2 cellular contexts compared by ENCODE assay signal in the genomic region with DNA sequence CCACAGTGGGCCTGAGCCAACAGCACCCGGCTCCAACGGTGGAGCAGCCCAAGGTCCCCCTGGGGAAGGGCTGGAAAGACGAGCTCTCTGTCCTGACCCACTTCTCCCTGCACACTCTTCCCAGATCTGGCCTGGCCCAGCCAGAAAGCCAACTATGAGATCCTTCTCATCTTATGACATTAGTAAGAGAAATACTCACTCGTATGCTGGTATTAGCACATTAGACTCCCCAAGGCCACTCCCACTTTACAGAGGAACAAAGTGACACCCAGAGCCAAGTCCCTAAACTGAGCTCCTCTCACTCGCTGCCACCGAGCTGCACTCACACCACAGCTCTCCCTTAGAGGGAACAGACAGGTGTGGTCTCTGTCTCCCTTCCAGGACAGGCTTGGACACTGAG.
TF ChIP-seq lines count a peak whose summit lies in the region.

No MANE protein-coding gene starts in this region.

TF ChIP-seq in H1, 55 proteins besides CTCF, POLR2A, EP300 and RAD21:
- TF ChIP-seq YY1 (IDR thresholded peaks at IDR 0.05; ENCODE audit: low read depth, low read length): no peak
- TF ChIP-seq CHD2 (IDR thresholded peaks at IDR 0.05; ENCODE audit: low read length): no peak
- TF ChIP-seq PHF8 (conservative IDR thresholded peaks at IDR 0.05; ENCODE audit: low read depth, low read length): no peak
- no peak for TF ChIP-seq SIRT6 (IDR thresholded peaks at IDR 0.05; ENCODE audit: low read length)
- TF ChIP-seq POU5F1 (IDR thresholded peaks at IDR 0.05; ENCODE audit: low read depth, low read length): no peak
- TF ChIP-seq, protein P1, sequence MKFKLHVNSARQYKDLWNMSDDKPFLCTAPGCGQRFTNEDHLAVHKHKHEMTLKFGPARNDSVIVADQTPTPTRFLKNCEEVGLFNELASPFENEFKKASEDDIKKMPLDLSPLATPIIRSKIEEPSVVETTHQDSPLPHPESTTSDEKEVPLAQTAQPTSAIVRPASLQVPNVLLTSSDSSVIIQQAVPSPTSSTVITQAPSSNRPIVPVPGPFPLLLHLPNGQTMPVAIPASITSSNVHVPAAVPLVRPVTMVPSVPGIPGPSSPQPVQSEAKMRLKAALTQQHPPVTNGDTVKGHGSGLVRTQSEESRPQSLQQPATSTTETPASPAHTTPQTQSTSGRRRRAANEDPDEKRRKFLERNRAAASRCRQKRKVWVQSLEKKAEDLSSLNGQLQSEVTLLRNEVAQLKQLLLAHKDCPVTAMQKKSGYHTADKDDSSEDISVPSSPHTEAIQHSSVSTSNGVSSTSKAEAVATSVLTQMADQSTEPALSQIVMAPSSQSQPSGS (IDR thresholded peaks at IDR 0.05; ENCODE audit: low read length): no peak
- TF ChIP-seq, protein P2, sequence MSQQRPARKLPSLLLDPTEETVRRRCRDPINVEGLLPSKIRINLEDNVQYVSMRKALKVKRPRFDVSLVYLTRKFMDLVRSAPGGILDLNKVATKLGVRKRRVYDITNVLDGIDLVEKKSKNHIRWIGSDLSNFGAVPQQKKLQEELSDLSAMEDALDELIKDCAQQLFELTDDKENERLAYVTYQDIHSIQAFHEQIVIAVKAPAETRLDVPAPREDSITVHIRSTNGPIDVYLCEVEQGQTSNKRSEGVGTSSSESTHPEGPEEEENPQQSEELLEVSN (IDR thresholded peaks at IDR 0.05): no peak
- no peak for TF ChIP-seq GTF2F1 (IDR thresholded peaks at IDR 0.05; ENCODE audit: borderline replicate concordance, low read depth, low read length)
TF ChIP-seq in H1: peak in this region for 0.

TF ChIP-seq in HepG2, 621 proteins besides CTCF, POLR2A, EP300 and RAD21:
- TF ChIP-seq, protein P3, sequence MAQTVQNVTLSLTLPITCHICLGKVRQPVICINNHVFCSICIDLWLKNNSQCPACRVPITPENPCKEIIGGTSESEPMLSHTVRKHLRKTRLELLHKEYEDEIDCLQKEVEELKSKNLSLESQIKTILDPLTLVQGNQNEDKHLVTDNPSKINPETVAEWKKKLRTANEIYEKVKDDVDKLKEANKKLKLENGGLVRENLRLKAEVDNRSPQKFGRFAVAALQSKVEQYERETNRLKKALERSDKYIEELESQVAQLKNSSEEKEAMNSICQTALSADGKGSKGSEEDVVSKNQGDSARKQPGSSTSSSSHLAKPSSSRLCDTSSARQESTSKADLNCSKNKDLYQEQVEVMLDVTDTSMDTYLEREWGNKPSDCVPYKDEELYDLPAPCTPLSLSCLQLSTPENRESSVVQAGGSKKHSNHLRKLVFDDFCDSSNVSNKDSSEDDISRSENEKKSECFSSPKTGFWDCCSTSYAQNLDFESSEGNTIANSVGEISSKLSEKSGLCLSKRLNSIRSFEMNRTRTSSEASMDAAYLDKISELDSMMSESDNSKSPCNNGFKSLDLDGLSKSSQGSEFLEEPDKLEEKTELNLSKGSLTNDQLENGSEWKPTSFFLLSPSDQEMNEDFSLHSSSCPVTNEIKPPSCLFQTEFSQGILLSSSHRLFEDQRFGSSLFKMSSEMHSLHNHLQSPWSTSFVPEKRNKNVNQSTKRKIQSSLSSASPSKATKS (CRISPR knock-in tag; IDR thresholded peaks at IDR 0.05): no peak
- TF ChIP-seq TOE1 (CRISPR knock-in tag; IDR thresholded peaks at IDR 0.05): no peak
- no peak for TF ChIP-seq ZNF224 (CRISPR knock-in tag; IDR thresholded peaks at IDR 0.05)
- TF ChIP-seq ELF4 (CRISPR knock-in tag; IDR thresholded peaks at IDR 0.05; ENCODE audit: borderline replicate concordance): no peak
- no peak for TF ChIP-seq ZNF607 (CRISPR knock-in tag; IDR thresholded peaks at IDR 0.05; ENCODE audit: borderline replicate concordance)
- TF ChIP-seq SNAI1 (CRISPR knock-in tag; IDR thresholded peaks at IDR 0.05; ENCODE audit: borderline replicate concordance): no peak
- no peak for TF ChIP-seq ZNF558 (CRISPR knock-in tag; IDR thresholded peaks at IDR 0.05; ENCODE audit: borderline replicate concordance)
- TF ChIP-seq GABPB1 (CRISPR knock-in tag; IDR thresholded peaks at IDR 0.05): no peak
- TF ChIP-seq, protein P4, sequence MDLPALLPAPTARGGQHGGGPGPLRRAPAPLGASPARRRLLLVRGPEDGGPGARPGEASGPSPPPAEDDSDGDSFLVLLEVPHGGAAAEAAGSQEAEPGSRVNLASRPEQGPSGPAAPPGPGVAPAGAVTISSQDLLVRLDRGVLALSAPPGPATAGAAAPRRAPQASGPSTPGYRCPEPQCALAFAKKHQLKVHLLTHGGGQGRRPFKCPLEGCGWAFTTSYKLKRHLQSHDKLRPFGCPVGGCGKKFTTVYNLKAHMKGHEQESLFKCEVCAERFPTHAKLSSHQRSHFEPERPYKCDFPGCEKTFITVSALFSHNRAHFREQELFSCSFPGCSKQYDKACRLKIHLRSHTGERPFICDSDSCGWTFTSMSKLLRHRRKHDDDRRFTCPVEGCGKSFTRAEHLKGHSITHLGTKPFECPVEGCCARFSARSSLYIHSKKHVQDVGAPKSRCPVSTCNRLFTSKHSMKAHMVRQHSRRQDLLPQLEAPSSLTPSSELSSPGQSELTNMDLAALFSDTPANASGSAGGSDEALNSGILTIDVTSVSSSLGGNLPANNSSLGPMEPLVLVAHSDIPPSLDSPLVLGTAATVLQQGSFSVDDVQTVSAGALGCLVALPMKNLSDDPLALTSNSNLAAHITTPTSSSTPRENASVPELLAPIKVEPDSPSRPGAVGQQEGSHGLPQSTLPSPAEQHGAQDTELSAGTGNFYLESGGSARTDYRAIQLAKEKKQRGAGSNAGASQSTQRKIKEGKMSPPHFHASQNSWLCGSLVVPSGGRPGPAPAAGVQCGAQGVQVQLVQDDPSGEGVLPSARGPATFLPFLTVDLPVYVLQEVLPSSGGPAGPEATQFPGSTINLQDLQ (CRISPR knock-in tag; IDR thresholded peaks at IDR 0.05): no peak
- TF ChIP-seq, protein P5, sequence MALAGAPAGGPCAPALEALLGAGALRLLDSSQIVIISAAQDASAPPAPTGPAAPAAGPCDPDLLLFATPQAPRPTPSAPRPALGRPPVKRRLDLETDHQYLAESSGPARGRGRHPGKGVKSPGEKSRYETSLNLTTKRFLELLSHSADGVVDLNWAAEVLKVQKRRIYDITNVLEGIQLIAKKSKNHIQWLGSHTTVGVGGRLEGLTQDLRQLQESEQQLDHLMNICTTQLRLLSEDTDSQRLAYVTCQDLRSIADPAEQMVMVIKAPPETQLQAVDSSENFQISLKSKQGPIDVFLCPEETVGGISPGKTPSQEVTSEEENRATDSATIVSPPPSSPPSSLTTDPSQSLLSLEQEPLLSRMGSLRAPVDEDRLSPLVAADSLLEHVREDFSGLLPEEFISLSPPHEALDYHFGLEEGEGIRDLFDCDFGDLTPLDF (CRISPR knock-in tag; IDR thresholded peaks at IDR 0.05): no peak
- TF ChIP-seq GTF3A (CRISPR knock-in tag; conservative IDR thresholded peaks at IDR 0.05): no peak
- TF ChIP-seq ZNF724P (CRISPR knock-in tag; IDR thresholded peaks at IDR 0.05; ENCODE audit: borderline replicate concordance): no peak
- TF ChIP-seq ZNF781 (CRISPR knock-in tag; IDR thresholded peaks at IDR 0.05; ENCODE audit: borderline replicate concordance, not compliant biosample characterization): no peak
- TF ChIP-seq CREM (IDR thresholded peaks at IDR 0.05): no peak
- no peak for TF ChIP-seq CREM (CRISPR knock-in tag; IDR thresholded peaks at IDR 0.05)
- TF ChIP-seq FOXP1 (IDR thresholded peaks at IDR 0.05): no peak
- no peak for TF ChIP-seq FOXP1 (CRISPR knock-in tag; IDR thresholded peaks at IDR 0.05)
- no peak for TF ChIP-seq RARG (CRISPR knock-in tag; IDR thresholded peaks at IDR 0.05; ENCODE audit: low read depth)
- TF ChIP-seq KDM3A (CRISPR knock-in tag; IDR thresholded peaks at IDR 0.05; ENCODE audit: low read depth): no peak
- no peak for TF ChIP-seq PRMT3 (CRISPR knock-in tag; IDR thresholded peaks at IDR 0.05; ENCODE audit: borderline replicate concordance, low read depth)
- no peak for TF ChIP-seq ZC3H13 (CRISPR knock-in tag; IDR thresholded peaks at IDR 0.05)
